8 cellular contexts compared by ENCODE assay signal in the genomic region with DNA sequence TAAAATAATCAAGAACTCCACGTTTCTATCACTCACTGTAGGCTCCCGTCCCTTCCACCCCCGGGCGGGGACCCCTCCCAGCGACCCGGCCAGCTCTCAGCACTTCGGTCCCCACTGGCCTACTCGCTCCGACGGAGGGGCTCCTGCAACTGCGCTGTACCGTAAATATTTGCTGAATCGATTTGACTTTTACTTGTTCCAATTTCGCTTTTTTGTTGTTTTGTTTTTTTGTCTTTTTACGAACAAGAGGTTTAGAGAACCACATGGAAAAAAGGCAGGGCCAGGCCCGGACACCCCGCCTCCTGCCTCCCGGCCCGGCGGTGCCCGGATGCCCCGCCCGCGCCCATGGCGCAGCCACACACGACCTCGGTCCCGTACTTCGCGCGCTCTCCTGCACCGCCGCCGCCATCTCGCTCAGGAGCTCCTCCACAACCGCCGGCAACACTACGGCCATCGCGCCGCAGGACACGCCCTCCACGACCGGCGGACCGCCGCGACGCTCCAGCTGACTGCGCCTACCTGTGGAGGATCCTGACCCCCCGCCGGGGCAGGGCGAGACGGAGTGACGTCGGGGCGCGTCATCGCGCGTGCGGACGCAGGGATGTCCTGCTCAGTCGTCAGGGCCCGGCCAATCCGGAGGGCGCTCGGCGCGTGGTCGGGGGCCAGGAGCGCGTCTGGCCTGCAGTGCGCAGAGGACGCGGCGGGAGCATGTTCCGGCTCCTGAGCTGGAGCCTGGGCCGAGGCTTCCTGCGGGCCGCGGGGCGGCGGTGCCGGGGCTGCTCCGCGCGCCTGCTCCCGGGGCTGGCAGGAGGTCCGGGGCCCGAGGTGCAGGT. TPM values are rescaled to one million over a fixed set of nuclear protein-coding genes. Genes with fewer than 3 reads are reported as not detected.
A peak's percentile ranks its signal among the peaks of the same experiment; 100 is the strongest.
DNase-seq lines count a peak whose midpoint lies in the region; ATAC-seq and TF ChIP-seq lines count a peak whose summit lies in the region.

A gene with protein sequence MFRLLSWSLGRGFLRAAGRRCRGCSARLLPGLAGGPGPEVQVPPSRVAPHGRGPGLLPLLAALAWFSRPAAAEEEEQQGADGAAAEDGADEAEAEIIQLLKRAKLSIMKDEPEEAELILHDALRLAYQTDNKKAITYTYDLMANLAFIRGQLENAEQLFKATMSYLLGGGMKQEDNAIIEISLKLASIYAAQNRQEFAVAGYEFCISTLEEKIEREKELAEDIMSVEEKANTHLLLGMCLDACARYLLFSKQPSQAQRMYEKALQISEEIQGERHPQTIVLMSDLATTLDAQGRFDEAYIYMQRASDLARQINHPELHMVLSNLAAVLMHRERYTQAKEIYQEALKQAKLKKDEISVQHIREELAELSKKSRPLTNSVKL (plus strand): TSS at position 684 of the 833 bp plus-strand sequence. CDS start 25 bp downstream, at position 709.
A gene with protein sequence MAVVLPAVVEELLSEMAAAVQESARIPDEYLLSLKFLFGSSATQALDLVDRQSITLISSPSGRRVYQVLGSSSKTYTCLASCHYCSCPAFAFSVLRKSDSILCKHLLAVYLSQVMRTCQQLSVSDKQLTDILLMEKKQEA (minus strand): TSS at position 564 of the 833 bp plus-strand sequence. CDS start 110 bp downstream, at position 454.

- intact Hi-C loops in T-helper 2 cell treated with Interferon-gamma antibody and Interleukin-4, amounts not matched to agents 100 ng/mL and 5 ng/mL, for 36 hours (cut with micrococcal nuclease): loop anchor here (1.0 to 5.0 kb wide), 4 partner anchors 40 to 440 kb away; a partner anchor contains a TSS
- intact Hi-C loops in psoas muscle (cut with DNase I): loop anchor here in 1 of 2 donors (2.0 kb wide), 2 partner anchors 55 to 173 kb away; a partner anchor contains a TSS

- H3K9me3 ChIP-seq in right atrium auricular region: no peaks in the 10 kb centered on the region
- no peaks in the 10 kb centered on the region for H3K9me3 ChIP-seq in psoas muscle

- peak; percentile 16 for DNase-seq in NCI-H187 treated with DMSO at 0.1 percent for 48 hours (lab: John Stamatoyannopoulos, UW)
- peak; percentile 69 to 99 (median 95) for DNase-seq in anterior cingulate cortex (lab: John Stamatoyannopoulos, UW)
- peak; percentile 97 for DNase-seq in right atrium auricular region (ENCODE audit: low spot score)
- DNase-seq in psoas muscle: peak; percentile 98

- peak; percentile 88 for ATAC-seq in GM18505 (IDR thresholded peaks at IDR 0.05; ENCODE audit: unreplicated experiment)
- peak; percentile 93 for ATAC-seq in HG02970 (IDR thresholded peaks at IDR 0.05; ENCODE audit: low FRiP score, unreplicated experiment)
- peak; percentile 97 to 99 (median 98) for ATAC-seq in psoas muscle

- peak; percentile 97 for TF ChIP-seq POLR2A in GM18505 (IDR thresholded peaks at IDR 0.05; ENCODE audit: borderline replicate concordance, extremely low read depth, insufficient read depth, insufficient read length)

- 0% methylated on average over 62 to 91 of the region's 91 CpGs for WGBS in psoas muscle, 3 donors
- WGBS in urinary bladder: under 1% methylated on average over 91 of the region's 91 CpGs

- H3K27me3 ChIP-seq in right atrium auricular region: no peaks in the 10 kb centered on the region
- H3K27me3 ChIP-seq in psoas muscle (ENCODE audit: insufficient read depth in 3 of 3, low read length in 2 of 3): no peaks in the 10 kb centered on the region

- peaks cover 0 to 13% of the 10 kb centered on the region in 2 donors for H3K4me1 ChIP-seq in right atrium auricular region
- peaks cover 19% of the 10 kb centered on the region for H3K4me1 ChIP-seq in psoas muscle
- H3K4me1 ChIP-seq in urinary bladder (ENCODE audit: insufficient read depth): peaks cover 2% of the 10 kb centered on the region

- peak within 1 kb of the TSS; percentile 94 to 95 for H3K27ac ChIP-seq in right atrium auricular region
- H3K27ac ChIP-seq in psoas muscle: peak within 1 kb of the TSS; percentile 92
- H3K27ac ChIP-seq in urinary bladder (ENCODE audit: low read depth): peak within 1 kb of the TSS; percentile 98

- H3K36me3 ChIP-seq in right atrium auricular region (peaks cover 36% of the 10 kb centered on the region), psoas muscle (ENCODE audit: insufficient read depth in 1 of 2, low read depth in 1 of 2) (peaks cover 16 to 61% of the 10 kb centered on the region in 2 donors), urinary bladder (ENCODE audit: insufficient read depth) (peaks cover 2% of the 10 kb centered on the region)

- H3K4me3 ChIP-seq in right atrium auricular region (peak within 1 kb of the TSS; percentile 72 to 80), psoas muscle (peak within 1 kb of the TSS; percentile 80), urinary bladder (ENCODE audit: low read depth, low read length) (peak within 1 kb of the TSS; percentile 74)

- no peak for TF ChIP-seq CTCF in right atrium auricular region (IDR thresholded peaks at IDR 0.05)
- TF ChIP-seq CTCF in psoas muscle (IDR thresholded peaks at IDR 0.05): peak; percentile 16

RNA-seq across cellular contexts. Expression of the first gene that starts in this region (rescaled TPM):
- 31.8 and 33.4 TPM in 2 replicates for total RNA-seq in T-helper 2 cell treated with Interferon-gamma antibody and Interleukin-4, amounts not matched to agents 100 ng/mL and 5 ng/mL, for 36 hours
- 10 to 100 TPM; 39.1 to 47.1 TPM for total RNA-seq in right atrium auricular region
- total RNA-seq in psoas muscle: 10 to 100 TPM; 16.5 to 31.5 (median 29.0) TPM
- polyA plus RNA-seq in psoas muscle: 10 to 100 TPM; 17.6 to 34.2 (median 19.2) TPM
- 32.7 TPM for total RNA-seq in urinary bladder
- 17.3 TPM for polyA plus RNA-seq in urinary bladder

RNA-seq across cellular contexts. Expression of the second gene that starts in this region (rescaled TPM):
- 11.9 and 12.2 TPM in 2 replicates for total RNA-seq in T-helper 2 cell treated with Interferon-gamma antibody and Interleukin-4, amounts not matched to agents 100 ng/mL and 5 ng/mL, for 36 hours
- total RNA-seq in right atrium auricular region: 10 to 100 TPM; 14.5 to 20.9 TPM
- total RNA-seq in psoas muscle: 10 to 100 TPM; 29.1 to 46.6 (median 38.0) TPM
- polyA plus RNA-seq in psoas muscle: 10 to 100 TPM; 32.8 to 78.0 (median 70.0) TPM
- total RNA-seq in urinary bladder: 18.9 TPM
- polyA plus RNA-seq in urinary bladder: 35.6 TPM

Comparison
In these comparisons a context has a peak if more than half of its experiments do, and no peak if none do; other contexts are left out.
1. Peak in every context shown above with its lines: DNase-seq, ATAC-seq, H3K4me3 ChIP-seq and H3K27ac ChIP-seq.
2. DNase-seq: peak in every context shown above with its lines; median percentile 98 in psoas muscle; 97 in right atrium auricular region; 95 in anterior cingulate cortex; 16 in NCI-H187 treated with DMSO at 0.1 percent for 48 hours.